Comparison of ENCODE assay signal across 8 cellular contexts in genomic region chr19:45692187-45693111, GRCh38. TPM values are rescaled to one million over a fixed set of nuclear protein-coding genes. Genes with fewer than 3 reads are reported as not detected.
DNase-seq lines count a peak whose midpoint lies in the region; ATAC-seq, FAIRE-seq and TF ChIP-seq lines count a peak whose summit lies in the region.

TSS of gene QPCTL (plus strand) at chr19:45692666. CDS start at chr19:45692704, 38 bp downstream.

- H2BK20ac ChIP-seq in H1 (ENCODE audit: low read length), result no peak within 1 kb of the TSS

- H3K56ac ChIP-seq in H1 (replicated peaks; ENCODE audit: insufficient read length, low read depth, low read length), result peak within 1 kb of the TSS; percentile 86

- DNase-seq in COLO668 (lab: John Stamatoyannopoulos, UW; ENCODE audit: unreplicated experiment) (peak; percentile 100), HT1080 (ENCODE audit: low read depth) (peak; percentile 100), NOMO-1 treated with DMSO at 0.1 percent for 48 hours (lab: John Stamatoyannopoulos, UW; ENCODE audit: unreplicated experiment) (peak; percentile 100), H1 (ENCODE audit: low read depth in 1 of 2, low spot score in 2 of 2) (peak; percentile 91 to 99), memory B cell (ENCODE audit: low spot score in 2 of 2) (peak; percentile 92 to 98)
- DNase-seq in activated CD8-positive, alpha-beta memory T cell treated with anti-CD3 and anti-CD28 coated beads for 48 hours (ENCODE audit: low read depth in 2 of 3, low spot score in 2 of 3), result peak; percentile 85 to 92 (median 87)
- DNase-seq in stimulated activated CD8-positive, alpha-beta memory T cell treated with anti-CD3 and anti-CD28 coated beads, Interleukin-12 subunit alpha, Interleukin-12 subunit beta, amount 100 ng/mL, for 24 hours (ENCODE audit: extremely low read depth), result peak; percentile 95

- no peak within 1 kb of the TSS for H2AK5ac ChIP-seq in H1 (ENCODE audit: low read depth, low read length)

- peak within 1 kb of the TSS; percentile 82 for H4K8ac ChIP-seq in H1 (ENCODE audit: extremely low read depth, insufficient read depth, low read length)

- no peak within 1 kb of the TSS for H3K23ac ChIP-seq in H1 (ENCODE audit: insufficient read length)

- H3K9ac ChIP-seq in H1 (replicated peaks in 1 of 4; ENCODE audit: extremely low read depth in 1 of 4, low read depth in 3 of 4, low read length in 3 of 4), result peak within 1 kb of the TSS; percentile 74 to 95 (median 83)

- H3K27ac ChIP-seq in H1 (ENCODE audit: low read depth, low read length), result peak within 1 kb of the TSS; percentile 79

- peak within 1 kb of the TSS; percentile 73 to 89 (median 84) for H3K4me3 ChIP-seq in H1 (ENCODE audit: extremely low read depth in 1 of 4, insufficient read depth in 2 of 4, low read depth in 3 of 4, low read length in 4 of 4)

- CTCF ChIA-PET in H1 (lab: Charles Lee; ENCODE audit: partially characterized antibody), result interaction anchor here (0.6 to 9.0 kb wide), 23 partner anchors 11 to 359 kb away, joined by 3 to 98 read pairs (median 4); no protein-coding TSS in a partner anchor

- TF ChIP-seq RAD21 in H1 (IDR thresholded peaks at IDR 0.05 in 1 of 2, conservative IDR thresholded peaks at IDR 0.05 in 1 of 2; ENCODE audit: low read depth in 2 of 2, low read length in 2 of 2), result no peak

- H2BK120ac ChIP-seq in H1 (replicated peaks; ENCODE audit: low read depth, low read length), result no peak within 1 kb of the TSS

- peaks cover 11 to 35% (median 21%) of the 10 kb centered on the region in 4 experiments for H3K36me3 ChIP-seq in H1 (ENCODE audit: control insufficient read depth in 2 of 4, insufficient read depth in 4 of 4, low read length in 3 of 4)

- H4K20me1 ChIP-seq in H1 (replicated peaks in 1 of 2; ENCODE audit: control insufficient read depth in 1 of 2, insufficient read depth in 2 of 2, low read length in 2 of 2), result peaks cover 0 to 11% of the 10 kb centered on the region in 2 experiments

- H3K27me3 Mint-ChIP-seq in memory B cell, result no peaks in the 10 kb centered on the region

- peaks cover 3% of the 10 kb centered on the region; the same call in 1 of the 2 replicates for H3K79me1 ChIP-seq in H1 (ENCODE audit: low read depth, low read length)

- ATAC-seq in GM21360 (IDR thresholded peaks at IDR 0.05; ENCODE audit: unreplicated experiment) (peak; percentile 75), memory B cell (ENCODE audit: low read depth) (peak; percentile 81)

- H3K27me3 ChIP-seq in H1 (replicated peaks in 1 of 4; ENCODE audit: control insufficient read depth in 3 of 4, extremely low read depth in 1 of 4, insufficient read depth in 3 of 4, low read length in 3 of 4), result no peaks in the 10 kb centered on the region

- peak within 1 kb of the TSS; percentile 61; the same call in 1 of the 2 replicates for H2AFZ ChIP-seq in H1 (ENCODE audit: low read length)

- no peak for TF ChIP-seq CTCF in H1 (IDR thresholded peaks at IDR 0.05; ENCODE audit: control extremely low read depth in 1 of 3, insufficient read depth in 1 of 3, low read depth in 1 of 3, low read length in 3 of 3)

- peak within 1 kb of the TSS; percentile 78 for H4K91ac ChIP-seq in H1 (replicated peaks; ENCODE audit: insufficient read length, low read length)

- peak; percentile 97 for FAIRE-seq in H1 (lab: Jason Lieb, UNC)

- peak within 1 kb of the TSS; percentile 82 for H3K4ac ChIP-seq in H1 (replicated peaks; ENCODE audit: insufficient read length, low read depth, low read length)

- peaks cover 0 to 25% of the 10 kb centered on the region in 2 experiments; a peak in 3 of 4 replicates for H3K79me2 ChIP-seq in H1 (ENCODE audit: control insufficient read depth in 1 of 2, insufficient read depth in 2 of 2, low read length in 2 of 2)

- H3K36me3 Mint-ChIP-seq in memory B cell, result peaks cover 16% of the 10 kb centered on the region

- H3K14ac ChIP-seq in H1 (ENCODE audit: insufficient read length), result no peak within 1 kb of the TSS

- no peaks in the 10 kb centered on the region; a peak in 1 of 7 replicates for H3K4me1 ChIP-seq in H1 (replicated peaks in 1 of 4; ENCODE audit: control insufficient read depth in 3 of 4, insufficient read depth in 4 of 4, low read length in 3 of 4)

- peak within 1 kb of the TSS; percentile 63 to 82 for H3K4me2 ChIP-seq in H1 (ENCODE audit: insufficient read depth in 1 of 2, low read depth in 2 of 2, low read length in 2 of 2)

- peak within 1 kb of the TSS; percentile 73 for H2BK5ac ChIP-seq in H1 (ENCODE audit: low read depth, low read length)

- H3K9me3 ChIP-seq in H1 (ENCODE audit: insufficient read depth in 2 of 2, low read depth in 1 of 2, low read length in 1 of 2), result no peaks in the 10 kb centered on the region

- no peak within 1 kb of the TSS for H2BK12ac ChIP-seq in H1 (ENCODE audit: low read depth, low read length)

- POLR2A ChIA-PET in H1 (lab: Charles Lee; ENCODE audit: partially characterized antibody), result interaction anchor here (0.6 to 4.8 kb wide), 28 partner anchors 10 to 195 kb away, joined by 3 to 74 read pairs (median 5); partner anchors contain the start of genes DMWD, FBXO46, SIX5 and VASP

- peaks cover 3% of the 10 kb centered on the region; the same call in 1 of the 2 replicates for H3K23me2 ChIP-seq in H1 (ENCODE audit: low read depth, low read length)

- WGBS in H1 (ENCODE audit: extremely low coverage in 1 of 2, insufficient coverage in 1 of 2, insufficient read length in 1 of 2, insufficient replicate concordance in 2 of 2, low coverage in 1 of 2, low lambda C conversion rate in 2 of 2, missing lambda C conversion rate in 1 of 2), 2 experiments, result 1% methylated on average over 70 of the region's 70 CpGs; no CpG with 5 or more reads in 1 of the 2 experiments

- no peak for TF ChIP-seq EP300 in H1 (IDR thresholded peaks at IDR 0.05; ENCODE audit: borderline replicate concordance in 1 of 2, low read depth in 2 of 2, low read length in 2 of 2)

- H4K5ac ChIP-seq in H1 (ENCODE audit: insufficient read length, low read depth, low read length), result peak within 1 kb of the TSS; percentile 70

- peaks cover 14% of the 10 kb centered on the region for H3K4me1 Mint-ChIP-seq in memory B cell

- H3K9me3 Mint-ChIP-seq in memory B cell, result no peaks in the 10 kb centered on the region

- H2BK15ac ChIP-seq in H1 (ENCODE audit: low read length), result 0 out of 2 replicates have a peak within 1 kb of the TSS, but pooled peaks have one; percentile 29

- peak within 1 kb of the TSS; percentile 83 for H3K18ac ChIP-seq in H1 (ENCODE audit: extremely low read depth, low read length)

- peak; percentile 71 to 80; a peak in 2 of 3 replicates for TF ChIP-seq POLR2A in H1 (IDR thresholded peaks at IDR 0.05; ENCODE audit: control extremely low read depth in 1 of 2, low read depth in 2 of 2, low read length in 2 of 2)

- H3K27ac Mint-ChIP-seq in memory B cell, result peak within 1 kb of the TSS; percentile 96

- peak within 1 kb of the TSS; percentile 97 for H3K4me3 Mint-ChIP-seq in memory B cell

TF ChIP-seq in H1, 55 proteins besides CTCF, POLR2A, EP300 and RAD21 (continues in another document):
- no peak; the same call in 1 of the 2 replicates for TF ChIP-seq RBBP5 (IDR thresholded peaks at IDR 0.05; ENCODE audit: borderline replicate concordance, low read depth, low read length)
- TF ChIP-seq SIRT6 (IDR thresholded peaks at IDR 0.05; ENCODE audit: low read length), result no peak
- TF ChIP-seq TAF1 (IDR thresholded peaks at IDR 0.05; ENCODE audit: low read depth, low read length), result peak; percentile 84
- no peak for TF ChIP-seq RXRA (IDR thresholded peaks at IDR 0.05; ENCODE audit: insufficient read depth, low read depth, low read length)
- TF ChIP-seq MAX (IDR thresholded peaks at IDR 0.05), result peak; percentile 78
- TF ChIP-seq BACH1 (IDR thresholded peaks at IDR 0.05; ENCODE audit: low read length), result no peak
- TF ChIP-seq CREB1 (IDR thresholded peaks at IDR 0.05), result peak; percentile 93
- no peak for TF ChIP-seq CBX8 (IDR thresholded peaks at IDR 0.05; ENCODE audit: borderline replicate concordance, low read depth, low read length)
- no peak for TF ChIP-seq BCL11A (IDR thresholded peaks at IDR 0.05; ENCODE audit: low read depth in 2 of 2, low read length in 2 of 2)
- TF ChIP-seq EZH2 (IDR thresholded peaks at IDR 0.05; ENCODE audit: low read depth, low read length, severe bottlenecking), result no peak
- TF ChIP-seq ZNF274 (IDR thresholded peaks at IDR 0.05; ENCODE audit: borderline replicate concordance, extremely low read depth, low read length), result no peak
- 0 out of 4 replicates have a peak, but pooled peaks of 1 of the 2 experiments have one; percentile 50 for TF ChIP-seq HDAC2 (IDR thresholded peaks at IDR 0.05; ENCODE audit: borderline replicate concordance in 1 of 2, low read depth in 2 of 2, low read length in 2 of 2)
- TF ChIP-seq USF2 (IDR thresholded peaks at IDR 0.05; ENCODE audit: low read length), result no peak
- no peak for TF ChIP-seq JUN (IDR thresholded peaks at IDR 0.05; ENCODE audit: low read depth, low read length)
- peak; percentile 91 for TF ChIP-seq PHF8 (conservative IDR thresholded peaks at IDR 0.05; ENCODE audit: low read depth, low read length)
- TF ChIP-seq TAF7 (optimal IDR thresholded peaks at IDR 0.05; ENCODE audit: borderline replicate concordance, low read depth, low read length), result peak; percentile 53

RNA-seq across cellular contexts. Expression of gene QPCTL, which starts in this region (rescaled TPM):
- total RNA-seq in HT1080 (2014; rRNA removed; shearing (Covaris generic)), result 16.9 and 20.9 TPM in 2 replicates
- polyA plus RNA-seq in HT1080 (2015; cell fraction: cytosol; rRNA removed), result 22.8 and 26.6 TPM in 2 replicates
- polyA plus RNA-seq in HT1080 (2015; cell fraction: nucleus; rRNA removed), result 22.8 and 30.2 TPM in 2 replicates
- 25.2 and 27.1 TPM in 2 replicates for total RNA-seq in H1 (2021; fragmentation: NEBNext Ultra II Directional; extraction: Animal tissue kit (Norgen Biotek cat#: 25700))
- 35.3 and 49.3 TPM in 2 replicates for polyA plus RNA-seq in H1 (2011; rRNA removed)
- polyA plus RNA-seq in H1 (2011; cell fraction: cytosol; rRNA removed), result 25.1 TPM
- polyA plus RNA-seq in H1 (2011; cell fraction: nucleus; rRNA removed), result 66.5 TPM
- 24.3 to 29.8 TPM (median 24.9 TPM) in 4 replicates for polyA plus RNA-seq in H1 (2012, experiment 1 of 2)
- polyA plus RNA-seq in H1 (2012, experiment 2 of 2), result 36.1 TPM
- 26.5 TPM for polyA plus RNA-seq in H1 (2013, experiment 1 of 2)
- polyA plus RNA-seq in H1 (2013, experiment 2 of 2), result 27.2 TPM
- 15.5 and 21.6 TPM in 2 replicates for polyA minus RNA-seq in H1 (2011; rRNA and poly(A)+ RNA removed)
- 13.3 TPM for polyA minus RNA-seq in H1 (2011; cell fraction: cytosol; rRNA and poly(A)+ RNA removed)
- 17.3 TPM for polyA minus RNA-seq in H1 (2011; cell fraction: nucleus; rRNA and poly(A)+ RNA removed)

Comparison
In these comparisons a context has a peak if more than half of its experiments do, and no peak if none do; other contexts are left out.
1. Peak in every context shown above with its lines: DNase-seq, ATAC-seq, H3K4me3 ChIP-seq and H3K27ac ChIP-seq.